ENCODE assay signal across 14 cellular contexts in genomic region chr14:22465201-22465835, GRCh38.
DNase-seq lines count a peak whose midpoint lies in the region; ATAC-seq, FAIRE-seq and TF ChIP-seq lines count a peak whose summit lies in the region.
"Had no signal": no experiment of that assay in that cellular context is flagged by ENCODE, and none has a peak within 500 bp of the region (broad histone marks: within the 10 kb centered on the region; RNA-seq: fewer than 3 reads in every experiment).

No MANE protein-coding gene starts in this region.

- TF ChIP-seq CTCF in AG10803 (conservative IDR thresholded peaks at IDR 0.05; ENCODE audit: low read length) (no peak), brain microvascular endothelial cell (IDR thresholded peaks at IDR 0.05; ENCODE audit: low read depth, low read length, missing control alignments) (no peak)

- no peak for FAIRE-seq in GM12891 (lab: Jason Lieb, UNC)
- FAIRE-seq: keratinocyte had no signal

- H3K4me1 Mint-ChIP-seq in T-helper 2 cell treated with Interferon-gamma antibody and Interleukin-4, amounts not matched to agents 5 μg/mL and 100 μg/mL, for 36 hours (ENCODE audit: low read depth): no peaks in the 10 kb centered on the region
- H3K4me1 Mint-ChIP-seq: stimulated activated effector memory CD8-positive, alpha-beta T cell treated with anti-CD3 and anti-CD28 coated beads, Interleukin-12 subunit alpha, Interleukin-12 subunit beta, amount 100 ng/mL, for 72 hours had no signal

- DNase-seq in AG10803 (ENCODE audit: low read depth) (peak; percentile 26), HT1080 (ENCODE audit: low read depth) (peak; percentile 67), brain microvascular endothelial cell (peak; percentile 24), posterior vena cava (ENCODE audit: low spot score) (no peak), GM12891 (ENCODE audit: insufficient read length, low spot score) (no peak)
- no peak for DNase-seq in T-helper 2 cell treated with Interferon-gamma antibody and Interleukin-4, amounts not matched to agents 5 μg/mL and 100 μg/mL, for 36 hours (ENCODE audit: low spot score)
- DNase-seq: activated T-cell treated with anti-CD3 and anti-CD28 coated beads, Interleukin-2, amount 50 U/mL, for 4 hours; foreskin melanocyte; Kasumi-1; SW 1271 had no signal

- H3K36me3 Mint-ChIP-seq in T-helper 2 cell treated with Interferon-gamma antibody and Interleukin-4, amounts not matched to agents 5 μg/mL and 100 μg/mL, for 36 hours (ENCODE audit: low read depth): no peaks in the 10 kb centered on the region
- H3K36me3 Mint-ChIP-seq: stimulated activated effector memory CD8-positive, alpha-beta T cell treated with anti-CD3 and anti-CD28 coated beads, Interleukin-12 subunit alpha, Interleukin-12 subunit beta, amount 100 ng/mL, for 72 hours had no signal

- no peaks in the 10 kb centered on the region for H3K36me3 ChIP-seq in brain microvascular endothelial cell (replicated peaks)

- H3K27me3 ChIP-seq in brain microvascular endothelial cell (replicated peaks): no peaks in the 10 kb centered on the region

- H3K9me3 Mint-ChIP-seq in T-helper 2 cell treated with Interferon-gamma antibody and Interleukin-4, amounts not matched to agents 5 μg/mL and 100 μg/mL, for 36 hours: no peaks in the 10 kb centered on the region
- H3K9me3 Mint-ChIP-seq: activated T-cell treated with anti-CD3 and anti-CD28 coated beads, Interleukin-2, amount 50 U/mL, for 4 hours; stimulated activated effector memory CD8-positive, alpha-beta T cell treated with anti-CD3 and anti-CD28 coated beads, Interleukin-12 subunit alpha, Interleukin-12 subunit beta, amount 100 ng/mL, for 72 hours had no signal

- intact Hi-C loops in posterior vena cava (cut with DNase I): no loop called here

- H3K4me3 Mint-ChIP-seq in T-helper 2 cell treated with Interferon-gamma antibody and Interleukin-4, amounts not matched to agents 5 μg/mL and 100 μg/mL, for 36 hours: no peak overlapping the region
- H3K4me3 Mint-ChIP-seq: activated T-cell treated with anti-CD3 and anti-CD28 coated beads, Interleukin-2, amount 50 U/mL, for 4 hours; stimulated activated effector memory CD8-positive, alpha-beta T cell treated with anti-CD3 and anti-CD28 coated beads, Interleukin-12 subunit alpha, Interleukin-12 subunit beta, amount 100 ng/mL, for 72 hours had no signal

- no peak overlapping the region for H3K27ac Mint-ChIP-seq in T-helper 2 cell treated with Interferon-gamma antibody and Interleukin-4, amounts not matched to agents 5 μg/mL and 100 μg/mL, for 36 hours
- H3K27ac Mint-ChIP-seq: stimulated activated effector memory CD8-positive, alpha-beta T cell treated with anti-CD3 and anti-CD28 coated beads, Interleukin-12 subunit alpha, Interleukin-12 subunit beta, amount 100 ng/mL, for 72 hours had no signal

- no peak overlapping the region for H3K4me3 ChIP-seq in AG10803 (ENCODE audit: low read length)
- H3K4me3 ChIP-seq in brain microvascular endothelial cell (ENCODE audit: low read depth, low read length): no peak overlapping the region

- no peaks in the 10 kb centered on the region for H3K27me3 Mint-ChIP-seq in T-helper 2 cell treated with Interferon-gamma antibody and Interleukin-4, amounts not matched to agents 5 μg/mL and 100 μg/mL, for 36 hours (ENCODE audit: low read depth)

- ATAC-seq in GM21381 (IDR thresholded peaks at IDR 0.05; ENCODE audit: unreplicated experiment) (peak; percentile 2), GM19463 (IDR thresholded peaks at IDR 0.05; ENCODE audit: unreplicated experiment) (no peak)

- in situ Hi-C loops in brain microvascular endothelial cell (cut with HindIII; ENCODE audit: low pct_ligation_motif_present, low sequenced_read_pairs): no loop called here

- H3K27ac ChIP-seq in brain microvascular endothelial cell: no peak overlapping the region

- no peak for TF ChIP-seq POLR2A in GM12891 (IDR thresholded peaks at IDR 0.05; ENCODE audit: low read depth, low read length)

TF ChIP-seq in GM12891, 5 proteins besides CTCF, POLR2A, EP300 and RAD21:
- TF ChIP-seq TAF1 (IDR thresholded peaks at IDR 0.05; ENCODE audit: low read depth, low read length) (no peak), SPI1 (IDR thresholded peaks at IDR 0.05; ENCODE audit: low read depth, low read length) (no peak), POLR2AphosphoS5 (IDR thresholded peaks at IDR 0.05; ENCODE audit: low read depth, low read length) (no peak), POU2F2 (IDR thresholded peaks at IDR 0.05; ENCODE audit: low read depth, low read length) (no peak), PAX5 (IDR thresholded peaks at IDR 0.05; ENCODE audit: insufficient read depth, low read length, severe bottlenecking) (no peak)

Comparison
In these comparisons a context has a peak if more than half of its experiments do, and no peak if none do; other contexts are left out.
1. DNase-seq: peak in AG10803 (single experiment), HT1080 (single experiment) and brain microvascular endothelial cell (single experiment); none in posterior vena cava (single experiment), T-helper 2 cell treated with Interferon-gamma antibody and Interleukin-4, amounts not matched to agents 5 μg/mL and 100 μg/mL, for 36 hours (single experiment) and GM12891 (single experiment).